In the genomic region with DNA sequence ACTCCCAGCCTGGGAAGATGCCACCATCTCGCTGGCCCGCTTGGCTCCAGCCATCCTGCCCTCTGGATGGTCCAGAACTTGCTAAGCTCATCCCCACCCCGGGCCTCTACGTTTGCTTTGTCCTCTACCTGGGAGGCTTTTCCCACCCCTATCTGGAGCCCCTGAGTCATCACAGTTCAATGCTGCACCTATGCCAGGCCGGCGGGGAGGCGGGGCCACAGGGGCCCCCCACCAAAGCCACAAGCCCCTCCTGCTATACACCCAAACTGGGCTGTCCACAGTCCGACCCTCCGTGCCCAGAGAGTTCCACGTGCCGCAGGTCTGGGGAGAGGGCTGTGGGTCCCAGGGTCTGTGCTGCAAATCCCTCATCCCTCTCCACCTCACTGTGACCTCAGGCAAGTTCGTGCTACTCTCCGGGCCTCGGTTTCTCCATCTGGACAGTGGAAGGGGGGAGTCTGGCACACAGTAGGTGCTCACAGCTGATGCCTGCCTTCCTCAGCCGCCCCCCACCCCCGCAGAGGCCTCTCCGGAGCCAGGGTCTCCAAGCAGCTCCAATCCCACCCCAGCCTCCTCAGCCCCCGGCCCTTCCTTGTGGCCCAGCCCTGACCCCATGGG, we compare ENCODE assay signal across 18 cellular contexts. TPM values are rescaled to one million over a fixed set of nuclear protein-coding genes. Genes with fewer than 3 reads are reported as not detected.
DNase-seq lines count a peak whose midpoint lies in the region; ATAC-seq and TF ChIP-seq lines count a peak whose summit lies in the region.
"Had no signal": no experiment of that assay in that cellular context is flagged by ENCODE, and none has a peak within 500 bp of the region (broad histone marks: within the 10 kb centered on the region; RNA-seq: fewer than 3 reads in every experiment).

No MANE protein-coding gene starts in this region.

- WGBS in right cardiac atrium, result 80% methylated on average over 18 of the region's 18 CpGs
- WGBS in endodermal cell (ENCODE audit: insufficient coverage in 1 of 2, insufficient read length in 1 of 2), 2 experiments, result 88 to 91% methylated on average over 12 to 18 of the region's 18 CpGs

- peaks cover 9% of the 10 kb centered on the region for H3K36me3 Mint-ChIP-seq in endodermal cell (ENCODE audit: low read depth)
- H3K36me3 Mint-ChIP-seq in stimulated activated naive B cell treated with anti-CD40 and anti-IgM and Interleukin-4, amounts not matched to agents 10 μg/mL and 1 μg/mL and 100 μg/mL, for 72 hours, result peaks cover 18% of the 10 kb centered on the region in 2 donors
- H3K36me3 Mint-ChIP-seq: immature natural killer cell had no signal

- H3K36me3 ChIP-seq in RWPE2 (ENCODE audit: low read depth) (peaks cover 10% of the 10 kb centered on the region), endodermal cell (ENCODE audit: control insufficient read depth, insufficient read depth, low read length) (peaks cover 7% of the 10 kb centered on the region)

- DNase-seq in left ventricle myocardium superior (peak; percentile 27), right cardiac atrium (no peak), RWPE2 (ENCODE audit: low spot score) (peak; percentile 35), endodermal cell (no peak), DMS 273 treated with DMSO at 0.1 percent for 48 hours (lab: John Stamatoyannopoulos, UW) (no peak), ACHN (no peak), DMS79 (lab: John Stamatoyannopoulos, UW) (no peak)
- DNase-seq in stimulated activated naive B cell treated with anti-CD40 and anti-IgM and Interleukin-4, amounts not matched to agents 10 μg/mL and 1 μg/mL and 100 μg/mL, for 72 hours, result no peak
- DNase-seq: activated CD4-positive, CD25-positive, alpha-beta regulatory T cell treated with anti-CD3 and anti-CD28 coated beads, Interleukin-2, amount 50 U/mL, for 72 hours; AML-193; amygdala; effector memory CD4-positive, alpha-beta T cell; immature natural killer cell; NCI-H1417 treated with DMSO at 0.1 percent for 48 hours; stimulated activated CD4-positive, alpha-beta T cell treated with anti-CD3 and anti-CD28 coated beads, Interleukin-2, amount 100 ng/mL, for 48 hours; T1000 had no signal

- ATAC-seq in left ventricle myocardium superior (no peak), right cardiac atrium (no peak), RWPE2 (ENCODE audit: low read depth) (no peak)
- no peak for ATAC-seq in stimulated activated naive B cell treated with anti-CD40 and anti-IgM and Interleukin-4, amounts not matched to agents 10 μg/mL and 1 μg/mL and 100 μg/mL, for 72 hours (replicated peaks)

- H3K27me3 Mint-ChIP-seq in endodermal cell (ENCODE audit: insufficient read depth), result peaks cover 6% of the 10 kb centered on the region
- H3K27me3 Mint-ChIP-seq in stimulated activated naive B cell treated with anti-CD40 and anti-IgM and Interleukin-4, amounts not matched to agents 10 μg/mL and 1 μg/mL and 100 μg/mL, for 72 hours, result no peaks in the 10 kb centered on the region

- peak overlapping the region; percentile 70 for H3K4me3 Mint-ChIP-seq in endodermal cell
- peak overlapping the region; percentile 67 to 68 for H3K4me3 Mint-ChIP-seq in stimulated activated naive B cell treated with anti-CD40 and anti-IgM and Interleukin-4, amounts not matched to agents 10 μg/mL and 1 μg/mL and 100 μg/mL, for 72 hours

- H3K4me1 Mint-ChIP-seq in endodermal cell, result peaks cover 6% of the 10 kb centered on the region
- H3K4me1 Mint-ChIP-seq in stimulated activated naive B cell treated with anti-CD40 and anti-IgM and Interleukin-4, amounts not matched to agents 10 μg/mL and 1 μg/mL and 100 μg/mL, for 72 hours, result peaks cover 44 to 64% of the 10 kb centered on the region in 2 donors

- no peak overlapping the region for H3K27ac Mint-ChIP-seq in endodermal cell
- H3K27ac Mint-ChIP-seq in stimulated activated naive B cell treated with anti-CD40 and anti-IgM and Interleukin-4, amounts not matched to agents 10 μg/mL and 1 μg/mL and 100 μg/mL, for 72 hours, result peak overlapping the region; percentile 51

- peaks cover 3% of the 10 kb centered on the region for H3K9me3 Mint-ChIP-seq in endodermal cell
- H3K9me3 Mint-ChIP-seq in stimulated activated naive B cell treated with anti-CD40 and anti-IgM and Interleukin-4, amounts not matched to agents 10 μg/mL and 1 μg/mL and 100 μg/mL, for 72 hours, result no peaks in the 10 kb centered on the region

- intact Hi-C loops in left ventricle myocardium superior (cut with micrococcal nuclease), result no loop called here
- intact Hi-C loops in right cardiac atrium (cut with DNase I), result loop anchor here in 1 of 4 donors (5.0 kb wide), 1 partner anchor 47 kb away; the partner anchor contains the start of gene UQCR11

- no peaks in the 10 kb centered on the region for H3K4me1 ChIP-seq in right cardiac atrium (ENCODE audit: control insufficient read depth, insufficient read depth, low read length)
- H3K4me1 ChIP-seq in RWPE2 (ENCODE audit: insufficient read depth, poor library complexity, severe bottlenecking), result no peaks in the 10 kb centered on the region
- H3K4me1 ChIP-seq in endodermal cell (ENCODE audit: control insufficient read depth, insufficient read depth, low read length), result no peaks in the 10 kb centered on the region

- TF ChIP-seq CTCF in RWPE2 (IDR thresholded peaks at IDR 0.05; ENCODE audit: poor library complexity, severe bottlenecking) (no peak), endodermal cell (conservative IDR thresholded peaks at IDR 0.05) (no peak)

- H3K27me3 ChIP-seq in right cardiac atrium (ENCODE audit: control insufficient read depth, insufficient read depth) (no peaks in the 10 kb centered on the region), RWPE2 (ENCODE audit: insufficient read depth, poor library complexity, severe bottlenecking) (no peaks in the 10 kb centered on the region), endodermal cell (ENCODE audit: control insufficient read depth, insufficient read depth, low read length, poor library complexity, severe bottlenecking) (no peaks in the 10 kb centered on the region)
- H3K27me3 ChIP-seq: SJSA1 had no signal

- no peaks in the 10 kb centered on the region for H3K9me3 ChIP-seq in right cardiac atrium (ENCODE audit: control insufficient read depth, low read length)
- H3K9me3 ChIP-seq in RWPE2 (ENCODE audit: severe bottlenecking), result no peaks in the 10 kb centered on the region
- no peaks in the 10 kb centered on the region for H3K9me3 ChIP-seq in endodermal cell (ENCODE audit: control insufficient read depth, low read length)
- H3K9me3 ChIP-seq: SJSA1 had no signal

- H3K9ac ChIP-seq in endodermal cell (ENCODE audit: extremely low read depth, low read length, poor library complexity, severe bottlenecking), result no peak overlapping the region
- H3K9ac ChIP-seq: parathyroid adenoma had no signal

- no peak overlapping the region for H3K27ac ChIP-seq in right cardiac atrium (ENCODE audit: low read length)
- no peak overlapping the region for H3K27ac ChIP-seq in RWPE2 (ENCODE audit: poor library complexity, severe bottlenecking)
- no peak overlapping the region for H3K27ac ChIP-seq in endodermal cell (ENCODE audit: low read depth, low read length)
- H3K27ac ChIP-seq: parathyroid adenoma, SJSA1 had no signal

- in situ Hi-C loops in ACHN (cut with HindIII; ENCODE audit: low pct_ligation_motif_present, low pct_unique_long_range_greater_than_20kb, low sequenced_read_pairs), result no loop called here

- H3K4me3 ChIP-seq in right cardiac atrium (ENCODE audit: low read length) (no peak overlapping the region), RWPE2 (ENCODE audit: severe bottlenecking) (no peak overlapping the region), endodermal cell (ENCODE audit: low read length) (no peak overlapping the region)
- H3K4me3 ChIP-seq: SJSA1 had no signal

RNA-seq across cellular contexts. Expression of gene TCF3, which starts 1.9 kb away (rescaled TPM):
- 20.7 TPM for total RNA-seq in left ventricle myocardium superior
- total RNA-seq in right cardiac atrium, result 10 to 100 TPM; 20.1 to 23.6 (median 22.4) TPM
- 15.3 TPM for polyA plus RNA-seq in right cardiac atrium
- 100 to 1,000 TPM; 233 to 268 TPM for total RNA-seq in endodermal cell
- 225 TPM for polyA plus RNA-seq in endodermal cell (2013, experiment 1 of 2)
- polyA plus RNA-seq in endodermal cell (2013, experiment 2 of 2), result 225 TPM

RNA-seq across cellular contexts. Expression of gene UQCR11, which starts 49.0 kb away (rescaled TPM):
- 1,120 TPM for total RNA-seq in left ventricle myocardium superior
- 100 to 1,000 TPM; 639 to 958 (median 854) TPM for total RNA-seq in right cardiac atrium
- polyA plus RNA-seq in right cardiac atrium, result 472 TPM
- total RNA-seq in endodermal cell, result 100 to 1,000 TPM; 171 to 195 TPM
- polyA plus RNA-seq in endodermal cell (2013, experiment 1 of 2), result 139 TPM
- polyA plus RNA-seq in endodermal cell (2013, experiment 2 of 2), result 137 TPM

Comparison
In these comparisons a context has a peak if more than half of its experiments do, and no peak if none do; other contexts are left out.
1. DNase-seq: peak in left ventricle myocardium superior (single experiment) and RWPE2 (single experiment); none in right cardiac atrium (0 of 3), endodermal cell (single experiment), stimulated activated naive B cell treated with anti-CD40 and anti-IgM and Interleukin-4, amounts not matched to agents 10 μg/mL and 1 μg/mL and 100 μg/mL, for 72 hours (single experiment), DMS 273 treated with DMSO at 0.1 percent for 48 hours (single experiment), ACHN (single experiment) and DMS79 (single experiment).
2. RNA of gene TCF3, which starts 1.9 kb away (total RNA-seq): 233 to 268 TPM in endodermal cell; 20.1 to 23.6 TPM in right cardiac atrium and 20.7 TPM in left ventricle myocardium superior (single experiment); every median in the first group is over 4 times any median in the second.